Comparison of ENCODE assay signal across 8 cellular contexts in the genomic region with DNA sequence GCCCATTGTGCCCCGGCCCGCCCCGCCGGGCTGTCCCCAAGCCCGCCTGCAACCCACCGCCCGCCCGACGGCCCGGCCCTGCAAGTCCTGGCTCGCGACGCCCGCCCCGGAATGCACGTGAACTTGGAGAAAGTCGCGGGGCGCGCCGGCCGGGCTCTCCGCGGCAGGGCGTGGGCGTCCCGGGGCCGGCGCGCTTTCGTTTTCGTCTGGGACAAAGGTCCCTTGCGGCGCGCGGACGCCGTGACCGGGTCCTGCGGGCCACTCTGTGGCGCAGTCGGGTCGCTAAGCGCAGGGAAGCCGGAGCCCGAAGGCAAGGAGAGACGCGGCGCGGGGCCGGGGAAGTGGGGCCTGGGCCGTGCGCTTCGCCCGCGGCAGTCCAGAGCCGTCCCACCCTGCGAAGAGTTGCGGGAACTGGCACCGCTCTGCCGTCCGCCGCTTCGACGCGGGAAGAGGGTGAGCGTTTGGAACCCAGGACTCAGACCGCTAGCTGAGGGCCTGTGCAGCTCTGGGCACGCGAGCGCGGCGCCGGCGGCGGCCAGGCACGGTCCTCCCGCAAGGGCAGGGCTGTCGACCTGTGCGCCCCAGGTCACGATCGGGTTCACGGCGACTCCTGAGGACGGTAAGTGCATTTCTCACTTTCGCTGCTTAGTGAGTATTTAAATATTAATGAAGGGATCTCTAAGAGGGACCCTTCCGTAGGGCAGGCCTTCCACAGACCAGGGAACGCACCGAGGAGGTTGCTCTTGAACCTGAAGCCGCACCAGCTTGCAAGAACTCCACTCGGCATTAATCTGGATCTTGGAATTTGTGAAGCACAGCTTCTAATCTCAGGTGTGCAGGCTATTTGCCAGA.
A peak's percentile ranks its signal among the peaks of the same experiment; 100 is the strongest.
DNase-seq lines count a peak whose midpoint lies in the region; ATAC-seq, FAIRE-seq and TF ChIP-seq lines count a peak whose summit lies in the region.

No MANE protein-coding gene starts in this region.

- TF ChIP-seq CTCF in PC-9 (conservative IDR thresholded peaks at IDR 0.05) = no peak
- no peak for TF ChIP-seq CTCF in astrocyte (IDR thresholded peaks at IDR 0.05; ENCODE audit: insufficient read depth, low read depth, low read length)
- TF ChIP-seq CTCF in smooth muscle cell (IDR thresholded peaks at IDR 0.05; ENCODE audit: borderline replicate concordance, insufficient read depth, poor library complexity, severe bottlenecking) = no peak

- H3K4me3 Mint-ChIP-seq in activated CD4-positive, alpha-beta T cell treated with anti-CD3 and anti-CD28 coated beads for 36 hours = peak overlapping the region; percentile 72
- peak overlapping the region; percentile 71 for H3K4me3 Mint-ChIP-seq in astrocyte (ENCODE audit: unreplicated experiment)

- intact Hi-C loops in activated CD4-positive, alpha-beta T cell treated with anti-CD3 and anti-CD28 coated beads for 36 hours (cut with DNase I, micrococcal nuclease) = loop anchor here in 1 of 2 experiments (2.0 to 5.0 kb wide), 2 partner anchors 17 to 60 kb away; no protein-coding TSS in a partner anchor
- intact Hi-C loops in PC-9 (cut with micrococcal nuclease; ENCODE audit: unreplicated experiment) = loop anchor here (5.0 kb wide), 2 partner anchors 35 kb away; no protein-coding TSS in a partner anchor

- H3K27me3 ChIP-seq in PC-9 (ENCODE audit: insufficient read depth, low read depth) (no peaks in the 10 kb centered on the region), astrocyte (ENCODE audit: insufficient read depth, low read length) (no peaks in the 10 kb centered on the region), smooth muscle cell (ENCODE audit: low read depth) (peaks cover 32% of the 10 kb centered on the region)

- ATAC-seq in activated CD4-positive, alpha-beta T cell treated with anti-CD3 and anti-CD28 coated beads for 36 hours = peak; percentile 12

- H3K79me2 ChIP-seq in PC-9 (ENCODE audit: low read depth) (peaks cover 82% of the 10 kb centered on the region), astrocyte (ENCODE audit: insufficient read depth, low read length) (peaks cover 93% of the 10 kb centered on the region), smooth muscle cell (ENCODE audit: low read depth) (peaks cover 3% of the 10 kb centered on the region)

- peak overlapping the region; percentile 68 for H3K27ac ChIP-seq in PC-9
- peak overlapping the region; percentile 90 for H3K27ac ChIP-seq in astrocyte (ENCODE audit: low read depth, low read length)
- no peak overlapping the region for H3K27ac ChIP-seq in smooth muscle cell (ENCODE audit: low read depth)

- CTCF ChIA-PET in activated CD4-positive, alpha-beta T cell treated with anti-CD3 and anti-CD28 coated beads for 36 hours (lab: Charles Lee) = interaction anchor here (0.7 to 2.3 kb wide), 5 partner anchors 10 to 416 kb away, joined by 3 to 8 read pairs (median 4); no protein-coding TSS in a partner anchor
- CTCF ChIA-PET in PC-9 (lab: Charles Lee) = interaction anchor here (0.6 to 1.7 kb wide), 2 partner anchors 44 to 65 kb away, joined by 7 read pairs; no protein-coding TSS in a partner anchor

- peak; percentile 75 for DNase-seq in activated CD4-positive, alpha-beta T cell treated with anti-CD3 and anti-CD28 coated beads for 36 hours
- DNase-seq in activated CD4-positive, alpha-beta T cell treated with anti-CD3 and anti-CD28 coated beads for 1 hour = no peak
- DNase-seq in PC-9 = peak; percentile 50 to 57
- DNase-seq in astrocyte (ENCODE audit: low read depth) = no peak
- no peak for DNase-seq in smooth muscle cell (lab: John Stamatoyannopoulos, UW; ENCODE audit: unreplicated experiment)
- DNase-seq in occipital lobe (lab: John Stamatoyannopoulos, UW) = no peak
- DNase-seq in NCI-H2081 (lab: John Stamatoyannopoulos, UW) = no peak

- no peaks in the 10 kb centered on the region for H3K9me3 ChIP-seq in PC-9 (ENCODE audit: insufficient read depth, low read depth)
- no peaks in the 10 kb centered on the region for H3K9me3 ChIP-seq in astrocyte (ENCODE audit: insufficient read depth, low read depth, low read length)
- peaks cover 5% of the 10 kb centered on the region for H3K9me3 ChIP-seq in iPS-18c (ENCODE audit: control insufficient read depth, insufficient read depth, low read length)
- H3K9me3 ChIP-seq in smooth muscle cell (replicated peaks; ENCODE audit: low read depth) = no peaks in the 10 kb centered on the region

- H3K4me2 ChIP-seq in PC-9 = peak overlapping the region; percentile 96
- peak overlapping the region; percentile 94 for H3K4me2 ChIP-seq in astrocyte (ENCODE audit: low read length)
- peak overlapping the region; percentile 81 for H3K4me2 ChIP-seq in smooth muscle cell

- H3K9ac ChIP-seq in astrocyte (ENCODE audit: low read length) (peak overlapping the region; percentile 96), smooth muscle cell (ENCODE audit: low read depth) (peak overlapping the region; percentile 6)

- WGBS in smooth muscle cell (ENCODE audit: low lambda C conversion rate) = 6% methylated on average over 87 of the region's 91 CpGs

- no peaks in the 10 kb centered on the region for H3K27me3 Mint-ChIP-seq in activated CD4-positive, alpha-beta T cell treated with anti-CD3 and anti-CD28 coated beads for 36 hours
- H3K27me3 Mint-ChIP-seq in astrocyte (ENCODE audit: low read depth, unreplicated experiment) = peaks cover 61% of the 10 kb centered on the region

- no peak for FAIRE-seq in astrocyte (lab: Jason Lieb, UNC)

- H3K4me1 ChIP-seq in PC-9 (replicated peaks; ENCODE audit: insufficient read depth) (peaks cover 48% of the 10 kb centered on the region), astrocyte (ENCODE audit: insufficient read depth, low read length) (peaks cover 48% of the 10 kb centered on the region), smooth muscle cell (ENCODE audit: low read depth) (peaks cover 4% of the 10 kb centered on the region)

- H3K4me3 ChIP-seq in PC-9 = peak overlapping the region; percentile 99
- peak overlapping the region; percentile 99 for H3K4me3 ChIP-seq in astrocyte (ENCODE audit: insufficient read depth, low read depth, low read length)
- peak overlapping the region; percentile 50 for H3K4me3 ChIP-seq in iPS-18c (ENCODE audit: insufficient read depth, low read depth, low read length)
- H3K4me3 ChIP-seq in smooth muscle cell = peak overlapping the region; percentile 82

- H3K4me1 Mint-ChIP-seq in activated CD4-positive, alpha-beta T cell treated with anti-CD3 and anti-CD28 coated beads for 36 hours = peaks cover 34% of the 10 kb centered on the region
- peaks cover 7% of the 10 kb centered on the region for H3K4me1 Mint-ChIP-seq in astrocyte (ENCODE audit: low read depth, unreplicated experiment)

- H3F3A ChIP-seq in PC-9 (ENCODE audit: insufficient read depth, low read depth) = peaks cover 45% of the 10 kb centered on the region
- H3F3A ChIP-seq in smooth muscle cell (ENCODE audit: low read depth) = peaks cover 8% of the 10 kb centered on the region

- peak overlapping the region; percentile 14 for H3K27ac Mint-ChIP-seq in activated CD4-positive, alpha-beta T cell treated with anti-CD3 and anti-CD28 coated beads for 36 hours
- H3K27ac Mint-ChIP-seq in astrocyte (ENCODE audit: unreplicated experiment) = no peak overlapping the region

- H3K36me3 ChIP-seq in PC-9 (ENCODE audit: low read depth) (peaks cover 7% of the 10 kb centered on the region; the same call in 1 of the 2 replicates), astrocyte (ENCODE audit: insufficient read depth, low read length) (peaks cover 8% of the 10 kb centered on the region), smooth muscle cell (ENCODE audit: low read depth) (no peaks in the 10 kb centered on the region)

- no TSS peak for BruUV-seq in PC-9 (replicated peaks; lab: Mats Ljungman, UMichigan)

- H3K9me3 Mint-ChIP-seq in activated CD4-positive, alpha-beta T cell treated with anti-CD3 and anti-CD28 coated beads for 36 hours (ENCODE audit: low read depth) = no peaks in the 10 kb centered on the region
- no peaks in the 10 kb centered on the region for H3K9me3 Mint-ChIP-seq in astrocyte (ENCODE audit: unreplicated experiment)

- H2AFZ ChIP-seq in PC-9 (peak overlapping the region; percentile 74), astrocyte (ENCODE audit: low read depth, low read length) (no peak overlapping the region), smooth muscle cell (ENCODE audit: low read depth) (peak overlapping the region; percentile 12)

- POLR2A ChIA-PET in activated CD4-positive, alpha-beta T cell treated with anti-CD3 and anti-CD28 coated beads for 36 hours (lab: Charles Lee) = interaction anchor here (1.0 kb wide), 1 partner anchor 20 kb away, joined by 4 read pairs; no protein-coding TSS in a partner anchor
- POLR2A ChIA-PET in PC-9 (lab: Charles Lee; ENCODE audit: unreplicated experiment) = no interaction called here

- no peaks in the 10 kb centered on the region for H3K9me2 ChIP-seq in PC-9 (ENCODE audit: insufficient read depth)

- H3K36me3 Mint-ChIP-seq in activated CD4-positive, alpha-beta T cell treated with anti-CD3 and anti-CD28 coated beads for 36 hours (ENCODE audit: low read depth) = peaks cover 3% of the 10 kb centered on the region
- no peaks in the 10 kb centered on the region for H3K36me3 Mint-ChIP-seq in astrocyte (ENCODE audit: low read depth, unreplicated experiment)

- H4K20me1 ChIP-seq in PC-9 (ENCODE audit: insufficient read depth) (peaks cover 15% of the 10 kb centered on the region), astrocyte (ENCODE audit: insufficient read depth, low read length) (peaks cover 50% of the 10 kb centered on the region), smooth muscle cell (ENCODE audit: low read depth) (peaks cover 38% of the 10 kb centered on the region)

Comparison
In these comparisons a context has a peak if more than half of its experiments do, and no peak if none do; other contexts are left out.
1. DNase-seq: peak in activated CD4-positive, alpha-beta T cell treated with anti-CD3 and anti-CD28 coated beads for 36 hours (single experiment) and PC-9 (2 of 2); none in activated CD4-positive, alpha-beta T cell treated with anti-CD3 and anti-CD28 coated beads for 1 hour (single experiment), astrocyte (single experiment), smooth muscle cell (single experiment), occipital lobe (single experiment) and NCI-H2081 (0 of 2).
2. Peak in every context shown above with its lines, with median percentiles within 50 percentile points of each other: H3K4me2 ChIP-seq and H3K4me3 ChIP-seq.